ENCODE assay signal across 8 cellular contexts in genomic region chr15:78508272-78508671, GRCh38. TPM values are rescaled to one million over a fixed set of nuclear protein-coding genes. Genes with fewer than 3 reads are reported as not detected.
DNase-seq lines count a peak whose midpoint lies in the region; ATAC-seq and TF ChIP-seq lines count a peak whose summit lies in the region.

No MANE protein-coding gene starts in this region.

- no peak overlapping the region for H2AK5ac ChIP-seq in trophoblast cell (ENCODE audit: low read length)

- no peak overlapping the region for H3K23ac ChIP-seq in trophoblast cell (ENCODE audit: low read length)

- no peak overlapping the region for H3K14ac ChIP-seq in trophoblast cell (ENCODE audit: low read length)

- H3K9ac ChIP-seq in trophoblast cell (ENCODE audit: low read length) = no peak overlapping the region

- H3K79me2 ChIP-seq in DOHH2 (ENCODE audit: control insufficient read depth, low read length) = no peaks in the 10 kb centered on the region
- no peaks in the 10 kb centered on the region for H3K79me2 ChIP-seq in trophoblast cell (ENCODE audit: control insufficient read depth, insufficient read depth, low read length, poor library complexity)

- DNase-seq in Peyer's patch (peak in 2 of 3 donors; percentile 56 to 61), epithelial cell of esophagus (ENCODE audit: low read depth) (no peak), trophoblast cell (peak; percentile 19 to 34), NCI-H774 (lab: John Stamatoyannopoulos, UW) (no peak)
- DNase-seq in activated CD8-positive, alpha-beta memory T cell treated with anti-CD3 and anti-CD28 coated beads, Interleukin-2, amount 50 U/mL, for 4 hours = no peak

- H3K9me3 ChIP-seq in DOHH2 (ENCODE audit: control insufficient read depth, insufficient read depth, low read length) (no peaks in the 10 kb centered on the region), Peyer's patch (no peaks in the 10 kb centered on the region), trophoblast cell (ENCODE audit: insufficient read depth, low read depth, low read length) (no peaks in the 10 kb centered on the region)

- TF ChIP-seq CTCF in DOHH2 (IDR thresholded peaks at IDR 0.05; ENCODE audit: low read depth, low read length, poor library complexity, severe bottlenecking) (no peak), Peyer's patch (IDR thresholded peaks at IDR 0.05) (no peak), epithelial cell of esophagus (IDR thresholded peaks at IDR 0.05; ENCODE audit: insufficient read depth, low read depth, low read length, missing control alignments) (no peak)

- no peak overlapping the region for H4K12ac ChIP-seq in trophoblast cell (ENCODE audit: low read depth, low read length)

- no peak overlapping the region for H2BK120ac ChIP-seq in trophoblast cell (ENCODE audit: insufficient read depth, low read length, poor library complexity)

- no peak overlapping the region for H4K8ac ChIP-seq in trophoblast cell (ENCODE audit: low read depth, low read length)

- no peak overlapping the region for H2BK12ac ChIP-seq in trophoblast cell (ENCODE audit: low read length)

- no peak overlapping the region for H3K18ac ChIP-seq in trophoblast cell (ENCODE audit: low read length)

- H2AFZ ChIP-seq in trophoblast cell (ENCODE audit: insufficient read depth, low read length, poor library complexity) = peak overlapping the region; percentile 62

- WGBS in trophoblast cell (ENCODE audit: extremely low coverage, insufficient coverage, insufficient read length) = no CpG with 5 or more reads among the region's 6 CpGs

- no peak overlapping the region for H2BK5ac ChIP-seq in trophoblast cell (ENCODE audit: low read depth, low read length, poor library complexity)

- peak; percentile 50 to 68 for TF ChIP-seq POLR2A in Peyer's patch (IDR thresholded peaks at IDR 0.05)

- H3K27me3 ChIP-seq in DOHH2 (ENCODE audit: control insufficient read depth, low read length) (peaks cover 8% of the 10 kb centered on the region), Peyer's patch (no peaks in the 10 kb centered on the region), trophoblast cell (ENCODE audit: insufficient read depth, low read length) (no peaks in the 10 kb centered on the region)

- H3K36me3 ChIP-seq in DOHH2 (ENCODE audit: control insufficient read depth, low read length) (no peaks in the 10 kb centered on the region), Peyer's patch (no peaks in the 10 kb centered on the region), trophoblast cell (ENCODE audit: control insufficient read depth in 1 of 2, insufficient read depth in 2 of 2, low read length in 2 of 2) (no peaks in the 10 kb centered on the region)

- ATAC-seq in GM18861 (IDR thresholded peaks at IDR 0.05; ENCODE audit: unreplicated experiment) (no peak), GM18868 (IDR thresholded peaks at IDR 0.05; ENCODE audit: unreplicated experiment) (no peak)

- no peak overlapping the region for H3K4ac ChIP-seq in trophoblast cell (ENCODE audit: low read depth, low read length)

- peaks cover 3% of the 10 kb centered on the region for H3K79me1 ChIP-seq in trophoblast cell (ENCODE audit: low read length)

- no peak overlapping the region for H3K27ac ChIP-seq in DOHH2 (ENCODE audit: low read depth, low read length)
- peak overlapping the region in 3 of 4 donors; percentile 62 to 83 (median 81) for H3K27ac ChIP-seq in Peyer's patch
- no peak overlapping the region for H3K27ac ChIP-seq in trophoblast cell (ENCODE audit: low read depth, low read length)

- no peak overlapping the region for H4K91ac ChIP-seq in trophoblast cell (ENCODE audit: low read depth, low read length)

- H4K20me1 ChIP-seq in DOHH2 (ENCODE audit: control insufficient read depth, insufficient read depth, low read depth, low read length) = no peaks in the 10 kb centered on the region

- no peaks in the 10 kb centered on the region for H3F3A ChIP-seq in DOHH2 (ENCODE audit: control insufficient read depth, insufficient read depth)

- peak overlapping the region; percentile 78 for H3K4me3 ChIP-seq in DOHH2 (ENCODE audit: low read length)
- H3K4me3 ChIP-seq in Peyer's patch = peak overlapping the region; percentile 59 to 94 (median 68)
- peak overlapping the region; percentile 81 for H3K4me3 ChIP-seq in epithelial cell of esophagus (ENCODE audit: low read length)
- no peak overlapping the region for H3K4me3 ChIP-seq in trophoblast cell (ENCODE audit: low read depth, low read length)

- H3K9me2 ChIP-seq in DOHH2 (replicated peaks; ENCODE audit: control insufficient read depth, low read length) = no peaks in the 10 kb centered on the region

- H3K4me1 ChIP-seq in DOHH2 (ENCODE audit: control insufficient read depth, low read length) (peaks cover 12% of the 10 kb centered on the region), Peyer's patch (peaks cover 0 to 7% (median 0%) of the 10 kb centered on the region in 4 donors), trophoblast cell (ENCODE audit: control insufficient read depth in 1 of 2, insufficient read depth in 2 of 2, low read length in 2 of 2) (peaks cover 2 to 5% of the 10 kb centered on the region in 2 experiments)

- peak overlapping the region; percentile 74 for H3K4me2 ChIP-seq in DOHH2 (ENCODE audit: low read length)
- peak overlapping the region; percentile 95 for H3K4me2 ChIP-seq in trophoblast cell (ENCODE audit: low read length)

RNA-seq across cellular contexts. Expression of gene HYKK, which starts 0.9 kb away (rescaled TPM):
- total RNA-seq in Peyer's patch = 10 to 100 TPM; 12.4 to 32.9 (median 26.8) TPM
- 0.49 and 0.55 TPM in 2 replicates for polyA plus RNA-seq in trophoblast cell (2013)

RNA-seq across cellular contexts. Expression of gene PSMA4, which starts 32.0 kb away (rescaled TPM):
- total RNA-seq in Peyer's patch = 100 to 1,000 TPM in 2 of 4 donors, 10 to 100 TPM in 2; 44.3 to 148 (median 103) TPM
- polyA plus RNA-seq in trophoblast cell (2013) = 499 and 508 TPM in 2 replicates

RNA-seq across cellular contexts. Expression of gene CHRNA5, which starts 57.0 kb away (rescaled TPM):
- 1 to 10 TPM in 2 of 4 donors, under 1 TPM in 2; 0.38 to 1.7 (median 0.87) TPM for total RNA-seq in Peyer's patch
- polyA plus RNA-seq in trophoblast cell (2013) = 1.3 and 2.0 TPM in 2 replicates

Comparison
In these comparisons a context has a peak if more than half of its experiments do, and no peak if none do; other contexts are left out.
1. H3K27ac ChIP-seq: peak in Peyer's patch (3 of 4); none in DOHH2 (single experiment) and trophoblast cell (single experiment).
2. DNase-seq: peak in Peyer's patch (2 of 3) and trophoblast cell (2 of 2); none in epithelial cell of esophagus (single experiment), NCI-H774 (single experiment) and activated CD8-positive, alpha-beta memory T cell treated with anti-CD3 and anti-CD28 coated beads, Interleukin-2, amount 50 U/mL, for 4 hours (single experiment).